10 cellular contexts compared by ENCODE assay signal in genomic region chr2:84904151-84904550, GRCh38. TPM values are rescaled to one million over a fixed set of nuclear protein-coding genes. Genes with fewer than 3 reads are reported as not detected.
DNase-seq lines count a peak whose midpoint lies in the region; ATAC-seq and TF ChIP-seq lines count a peak whose summit lies in the region.
"Had no signal": no experiment of that assay in that cellular context is flagged by ENCODE, and none has a peak within 500 bp of the region (broad histone marks: within the 10 kb centered on the region; RNA-seq: fewer than 3 reads in every experiment).

No MANE protein-coding gene starts in this region.

- peaks cover 3% of the 10 kb centered on the region for H3K9me3 Mint-ChIP-seq in activated T-helper 2 cell treated with anti-CD3 and anti-CD28 coated beads, Interferon-gamma antibody, Interleukin-2, Interleukin-4, amounts not matched to agents 10 μg/mL and 5 μg/mL and 100 μg/mL, durations not matched to agents 14 hours and 24 hours and 36 hours
- H3K9me3 Mint-ChIP-seq in memory B cell, result peaks cover 1% of the 10 kb centered on the region

- TF ChIP-seq CTCF in heart left ventricle (IDR thresholded peaks at IDR 0.05) (no peak), transverse colon (IDR thresholded peaks at IDR 0.05) (no peak)

- H3K36me3 Mint-ChIP-seq in activated T-helper 2 cell treated with anti-CD3 and anti-CD28 coated beads, Interferon-gamma antibody, Interleukin-2, Interleukin-4, amounts not matched to agents 10 μg/mL and 5 μg/mL and 100 μg/mL, durations not matched to agents 14 hours and 24 hours and 36 hours (ENCODE audit: low read depth), result peaks cover 39% of the 10 kb centered on the region
- H3K36me3 Mint-ChIP-seq in memory B cell, result peaks cover 15% of the 10 kb centered on the region

- H3K4me3 Mint-ChIP-seq in activated T-helper 2 cell treated with anti-CD3 and anti-CD28 coated beads, Interferon-gamma antibody, Interleukin-2, Interleukin-4, amounts not matched to agents 10 μg/mL and 5 μg/mL and 100 μg/mL, durations not matched to agents 14 hours and 24 hours and 36 hours (ENCODE audit: low read depth), result peak overlapping the region; percentile 42
- H3K4me3 Mint-ChIP-seq in memory B cell, result peak overlapping the region; percentile 90

- H3K27ac Mint-ChIP-seq in activated T-helper 2 cell treated with anti-CD3 and anti-CD28 coated beads, Interferon-gamma antibody, Interleukin-2, Interleukin-4, amounts not matched to agents 10 μg/mL and 5 μg/mL and 100 μg/mL, durations not matched to agents 14 hours and 24 hours and 36 hours, result peak overlapping the region; percentile 63
- peak overlapping the region; percentile 93 for H3K27ac Mint-ChIP-seq in memory B cell

- DNase-seq in heart left ventricle, result no peak
- DNase-seq in left cardiac atrium, result no peak
- no peak for DNase-seq in activated T-helper 2 cell treated with anti-CD3 and anti-CD28 coated beads, Interferon-gamma antibody, Interleukin-2, Interleukin-4, amounts not matched to agents 10 μg/mL and 5 μg/mL and 100 μg/mL, durations not matched to agents 14 hours and 24 hours and 36 hours (ENCODE audit: low spot score)
- no peak for DNase-seq in memory B cell (ENCODE audit: low spot score in 2 of 2)
- DNase-seq in transverse colon, result no peak
- DNase-seq in stimulated activated CD4-positive, alpha-beta T cell treated with anti-CD3 and anti-CD28 coated beads, Interleukin-4, amount 100 ng/mL, for 1 hour, result no peak
- no peak for DNase-seq in amniotic stem cell (lab: John Stamatoyannopoulos, UW)

- H3K4me3 ChIP-seq in heart left ventricle (peak overlapping the region in 10 of 12 donors; percentile 72 to 100 (median 97)), transverse colon (peak overlapping the region in 1 of 4 donors; percentile 86)

- H3K27me3 ChIP-seq in heart left ventricle, result no peaks in the 10 kb centered on the region
- no peaks in the 10 kb centered on the region for H3K27me3 ChIP-seq in transverse colon
- H3K27me3 ChIP-seq: gastroesophageal sphincter had no signal

- in situ Hi-C loops in transverse colon (cut with MboI; ENCODE audit: low pct_ligation_motif_present in 1 of 4, low pct_unique_long_range_greater_than_20kb in 1 of 4, low sequenced_read_pairs in 3 of 4), result no loop called here

- peak overlapping the region; percentile 94 to 100 (median 98) for H3K27ac ChIP-seq in heart left ventricle
- H3K27ac ChIP-seq in transverse colon, result peak overlapping the region; percentile 94 to 100 (median 98)

- TF ChIP-seq POLR2A in heart left ventricle (IDR thresholded peaks at IDR 0.05) (no peak), transverse colon (IDR thresholded peaks at IDR 0.05) (no peak)

- H3K4me1 Mint-ChIP-seq in activated T-helper 2 cell treated with anti-CD3 and anti-CD28 coated beads, Interferon-gamma antibody, Interleukin-2, Interleukin-4, amounts not matched to agents 10 μg/mL and 5 μg/mL and 100 μg/mL, durations not matched to agents 14 hours and 24 hours and 36 hours (ENCODE audit: low read depth), result peaks cover 45% of the 10 kb centered on the region
- peaks cover 26% of the 10 kb centered on the region for H3K4me1 Mint-ChIP-seq in memory B cell

- H3K27me3 Mint-ChIP-seq in activated T-helper 2 cell treated with anti-CD3 and anti-CD28 coated beads, Interferon-gamma antibody, Interleukin-2, Interleukin-4, amounts not matched to agents 10 μg/mL and 5 μg/mL and 100 μg/mL, durations not matched to agents 14 hours and 24 hours and 36 hours (ENCODE audit: low read depth), result no peaks in the 10 kb centered on the region
- H3K27me3 Mint-ChIP-seq in memory B cell, result no peaks in the 10 kb centered on the region

- ATAC-seq in heart left ventricle (no peak), left cardiac atrium (no peak), memory B cell (ENCODE audit: low read depth) (no peak), GM21737 (IDR thresholded peaks at IDR 0.05; ENCODE audit: unreplicated experiment) (no peak)

- peaks cover 0 to 49% (median 6%) of the 10 kb centered on the region in 12 donors for H3K4me1 ChIP-seq in heart left ventricle
- H3K4me1 ChIP-seq in transverse colon, result peaks cover 0 to 23% (median 17%) of the 10 kb centered on the region in 4 donors
- H3K4me1 ChIP-seq: prostate gland had no signal

- TF ChIP-seq EP300 in transverse colon (IDR thresholded peaks at IDR 0.05; ENCODE audit: low read depth), result no peak

- H3K9me3 ChIP-seq in heart left ventricle (no peaks in the 10 kb centered on the region), transverse colon (no peaks in the 10 kb centered on the region)
- H3K9me3 ChIP-seq: gastroesophageal sphincter, prostate gland had no signal

- H3K36me3 ChIP-seq in heart left ventricle (peaks cover 0 to 8% (median 0%) of the 10 kb centered on the region in 9 donors), transverse colon (peaks cover 0 to 2% (median 0%) of the 10 kb centered on the region in 4 donors)
- H3K36me3 ChIP-seq: gastroesophageal sphincter, prostate gland had no signal

- WGBS in heart left ventricle, 4 donors, result 85 to 88% (median 86%) methylated on average over 9 of the region's 9 CpGs
- WGBS in transverse colon (ENCODE audit: low coverage in 1 of 2), 2 donors, result 63 to 73% methylated on average over 3 to 9 of the region's 9 CpGs

- intact Hi-C loops in heart left ventricle (cut with DNase I), result loop anchor here in 1 of 10 donors (2.0 kb wide), 2 partner anchors 21 to 67 kb away; partner anchors contain the start of gene KCMF1
- intact Hi-C loops in left cardiac atrium (cut with DNase I), result loop anchor here in 1 of 2 donors (2.0 kb wide), 1 partner anchor 21 kb away; no protein-coding TSS in a partner anchor
- intact Hi-C loops in activated T-helper 2 cell treated with anti-CD3 and anti-CD28 coated beads, Interferon-gamma antibody, Interleukin-2, Interleukin-4, amounts not matched to agents 10 μg/mL and 5 μg/mL and 100 μg/mL, durations not matched to agents 14 hours and 24 hours and 36 hours (cut with micrococcal nuclease), result loop anchor here (5.0 kb wide), 1 partner anchor 33 kb away; no protein-coding TSS in a partner anchor
- intact Hi-C loops in transverse colon (cut with DNase I; ENCODE audit: low total_unique reads), result loop anchor here (2.0 kb wide), 1 partner anchor 35 kb away; no protein-coding TSS in a partner anchor

RNA-seq across cellular contexts. Expression of gene TMSB10, which starts 1.3 kb away (rescaled TPM):
- 1,000 to 10,000 TPM in 3 of 9 donors, 100 to 1,000 TPM in 6; 288 to 3,094 (median 492) TPM for total RNA-seq in heart left ventricle
- polyA plus RNA-seq in heart left ventricle, result 1,000 to 10,000 TPM in 1 of 2 donors, 100 to 1,000 TPM in 1; 893 to 1,015 TPM
- total RNA-seq in left cardiac atrium, result 100 to 1,000 TPM; 751 to 893 TPM
- 2,676 and 2,847 TPM in 2 replicates for total RNA-seq in activated T-helper 2 cell treated with anti-CD3 and anti-CD28 coated beads, Interferon-gamma antibody, Interleukin-2, Interleukin-4, amounts not matched to agents 10 μg/mL and 5 μg/mL and 100 μg/mL, durations not matched to agents 14 hours and 24 hours and 36 hours
- total RNA-seq in transverse colon, result 1,000 to 10,000 TPM; 1,619 to 4,787 (median 3,693) TPM

RNA-seq across cellular contexts. Expression of gene TRABD2A, which starts 23.3 kb away (rescaled TPM):
- total RNA-seq in heart left ventricle (1 to 10 TPM in 4 of 9 donors, under 1 TPM in 4, not detected in 1; 0.42 to 3.9 (median 1.2) TPM), left cardiac atrium (1 to 10 TPM in 1 of 2 donors, under 1 TPM in 1; 0.91 to 1.3 TPM), transverse colon (100 to 1,000 TPM in 2 of 4 donors, 10 to 100 TPM in 2; 21.3 to 230 (median 76.5) TPM)
- polyA plus RNA-seq in heart left ventricle, result 1 to 10 TPM in 1 of 2 donors, under 1 TPM in 1; 0.85 to 1.1 TPM
- 67.9 and 71.2 TPM in 2 replicates for total RNA-seq in activated T-helper 2 cell treated with anti-CD3 and anti-CD28 coated beads, Interferon-gamma antibody, Interleukin-2, Interleukin-4, amounts not matched to agents 10 μg/mL and 5 μg/mL and 100 μg/mL, durations not matched to agents 14 hours and 24 hours and 36 hours

Comparison
In these comparisons a context has a peak if more than half of its experiments do, and no peak if none do; other contexts are left out.
1. RNA of gene TRABD2A, which starts 23.3 kb away (total RNA-seq): 21.3 to 230 TPM in transverse colon and 67.9 to 71.2 TPM in activated T-helper 2 cell treated with anti-CD3 and anti-CD28 coated beads, Interferon-gamma antibody, Interleukin-2, Interleukin-4, amounts not matched to agents 10 μg/mL and 5 μg/mL and 100 μg/mL, durations not matched to agents 14 hours and 24 hours and 36 hours; 0.91 to 1.3 TPM in left cardiac atrium and 0.42 to 3.9 TPM in heart left ventricle; every median in the first group is over 4 times any median in the second.